In the genomic region with DNA sequence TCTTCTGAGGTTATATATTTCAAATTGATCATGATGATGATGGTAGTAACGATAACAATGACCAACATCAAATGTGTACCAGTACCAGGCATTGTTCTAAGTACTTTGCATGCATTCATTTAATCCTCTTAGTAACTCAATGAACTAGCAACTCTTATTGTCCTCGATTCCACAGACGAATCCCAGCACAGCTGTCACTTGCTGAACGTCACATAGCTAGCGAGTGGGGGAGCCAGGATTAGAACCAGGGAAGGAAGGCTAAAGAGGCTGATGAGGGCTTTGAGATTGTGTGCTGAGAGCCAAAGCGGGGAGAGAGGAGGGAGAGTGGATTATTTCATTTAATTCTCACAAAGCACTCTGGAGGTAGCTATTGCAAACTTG, we compare ENCODE assay signal across 12 cellular contexts.
DNase-seq lines count a peak whose midpoint lies in the region; ATAC-seq, FAIRE-seq and TF ChIP-seq lines count a peak whose summit lies in the region.
"Had no signal": no experiment of that assay in that cellular context is flagged by ENCODE, and none has a peak within 500 bp of the region (broad histone marks: within the 10 kb centered on the region; RNA-seq: fewer than 3 reads in every experiment).

No MANE protein-coding gene starts in this region.

- DNase-seq in HTR-8/SVneo (ENCODE audit: insufficient read length, low spot score) (no peak), nephron progenitor cell (no peak), natural killer cell (no peak), globus pallidus (ENCODE audit: low spot score) (no peak), SJCRH30 (no peak)
- DNase-seq: CD8-positive, alpha-beta T cell; DMS 273 treated with DMSO at 0.1 percent for 48 hours; HCEC 1CT; NCI-H2029 treated with DMSO at 0.1 percent for 48 hours; PC-3 had no signal

- FAIRE-seq in HTR-8/SVneo (lab: Jason Lieb, UNC) = peak; percentile 16

- no peaks in the 10 kb centered on the region; the same call in 1 of the 2 replicates for H3K9me3 ChIP-seq in SJCRH30 (replicated peaks)

- TF ChIP-seq CTCF in nephron progenitor cell (IDR thresholded peaks at IDR 0.05) (no peak), natural killer cell (IDR thresholded peaks at IDR 0.05) (no peak)

- H3K36me3 Mint-ChIP-seq in nephron progenitor cell (ENCODE audit: low read depth) (peaks cover 26% of the 10 kb centered on the region), natural killer cell (no peaks in the 10 kb centered on the region)
- H3K36me3 Mint-ChIP-seq: CD8-positive, alpha-beta T cell had no signal

- H3K4me1 Mint-ChIP-seq in nephron progenitor cell = peaks cover 35% of the 10 kb centered on the region
- H3K4me1 Mint-ChIP-seq in natural killer cell = no peaks in the 10 kb centered on the region

- H3K27ac Mint-ChIP-seq in nephron progenitor cell (no peak overlapping the region), natural killer cell (no peak overlapping the region)
- H3K27ac Mint-ChIP-seq: CD8-positive, alpha-beta T cell had no signal

- no peaks in the 10 kb centered on the region for H3K27me3 ChIP-seq in SJCRH30

- intact Hi-C loops in natural killer cell (cut with micrococcal nuclease) = no loop called here

- H3K27me3 Mint-ChIP-seq in nephron progenitor cell (ENCODE audit: low read depth, poor library complexity) (peaks cover 15% of the 10 kb centered on the region), natural killer cell (ENCODE audit: low read depth in 2 of 2) (peaks cover 18 to 20% of the 10 kb centered on the region in 2 donors)

- ATAC-seq in natural killer cell = no peak
- no peak for ATAC-seq in HG02571 (IDR thresholded peaks at IDR 0.05; ENCODE audit: unreplicated experiment)
- ATAC-seq: CD8-positive, alpha-beta T cell; PC-3 had no signal

- peak overlapping the region; percentile 76 for H3K4me3 Mint-ChIP-seq in nephron progenitor cell
- no peak overlapping the region for H3K4me3 Mint-ChIP-seq in natural killer cell
- H3K4me3 Mint-ChIP-seq: CD8-positive, alpha-beta T cell had no signal

- H3K4me3 ChIP-seq in SJCRH30 = no peak overlapping the region

- peaks cover 50% of the 10 kb centered on the region for H3K36me3 ChIP-seq in SJCRH30

- no peaks in the 10 kb centered on the region for H3K9me3 Mint-ChIP-seq in nephron progenitor cell
- H3K9me3 Mint-ChIP-seq in natural killer cell = no peaks in the 10 kb centered on the region
- H3K9me3 Mint-ChIP-seq: CD8-positive, alpha-beta T cell had no signal

- peak overlapping the region; percentile 67 for H3K27ac ChIP-seq in cingulate gyrus (ENCODE audit: low read depth, low read length)
- H3K27ac ChIP-seq in SJCRH30 = no peak overlapping the region

- H3K4me1 ChIP-seq in SJCRH30 = 0 out of 2 replicates have a peak, but pooled peaks cover 3% of the 10 kb centered on the region
